25 cellular contexts compared by ENCODE assay signal in genomic region chr9:89975586-89975985, GRCh38.
"Had no signal": no experiment of that assay in that cellular context is flagged by ENCODE, and none has a peak within 500 bp of the region (broad histone marks: within the 10 kb centered on the region; RNA-seq: fewer than 3 reads in every experiment).

No MANE protein-coding gene starts in this region.

- ATAC-seq: activated CD8-positive, alpha-beta T cell treated with anti-CD3 and anti-CD28 coated beads, Interleukin-2, amount 10 ng/mL, durations not matched to agents 7 days and 5 days; foreskin keratinocyte; pancreas; psoas muscle; right lobe of liver; stimulated activated naive B cell treated with anti-CD40 and anti-IgM and Interleukin-4, amounts not matched to agents 10 μg/mL and 1 μg/mL and 100 μg/mL, for 72 hours had no signal

- H3K36me3 ChIP-seq: ascending aorta, brain microvascular endothelial cell, pancreas, right lobe of liver, transverse colon, uterus had no signal

- H3K9me3 ChIP-seq: ascending aorta, pancreas, psoas muscle, right lobe of liver, transverse colon, uterus had no signal

- H3K4me3 ChIP-seq: ascending aorta, hepatocyte, pancreas, psoas muscle, right lobe of liver, transverse colon, uterus had no signal

- H3K27me3 ChIP-seq: ascending aorta, brain microvascular endothelial cell, hepatocyte, pancreas, right lobe of liver, transverse colon, uterus had no signal

- DNase-seq: activated CD4-positive, alpha-beta T cell treated with anti-CD3 and anti-CD28 coated beads for 1 hour; activated CD4-positive, alpha-beta T cell treated with anti-CD3 and anti-CD28 coated beads, Interleukin-2, amount 50 U/mL, for 1 hour; activated CD8-positive, alpha-beta T cell treated with anti-CD3 and anti-CD28 coated beads, Interleukin-2, amount 10 ng/mL, durations not matched to agents 7 days and 5 days; activated gamma-delta T cell treated with Interleukin-2 at 50 U/mL for 16 hours; activated T-cell treated with anti-CD3 and anti-CD28 coated beads, Interleukin-2, amount 50 U/mL, for 1 hour; brain microvascular endothelial cell; central memory CD4-positive, alpha-beta T cell; dermis blood vessel endothelial cell; effector CD8-positive, alpha-beta T cell; erythroblast; foreskin keratinocyte; immature natural killer cell; kidney glomerular epithelial cell; mesenchymal stem cell; nephron progenitor cell; pancreas; psoas muscle; right lobe of liver; stimulated activated CD4-positive, alpha-beta T cell treated with anti-CD3 and anti-CD28 coated beads, Interleukin-2, amount 100 ng/mL, for 48 hours; stimulated activated CD8-positive, alpha-beta memory T cell treated with anti-CD3 and anti-CD28 coated beads, Interleukin-4, amount 100 ng/mL, for 48 hours; stimulated activated naive B cell treated with anti-CD40 and anti-IgM and Interleukin-4, amounts not matched to agents 10 μg/mL and 1 μg/mL and 100 μg/mL, for 72 hours; transverse colon; uterus had no signal

- H3K4me1 ChIP-seq: ascending aorta, foreskin keratinocyte, pancreas, psoas muscle, right lobe of liver, uterus had no signal

- H3K27ac ChIP-seq: ascending aorta, brain microvascular endothelial cell, foreskin keratinocyte, hepatocyte, pancreas, psoas muscle, right lobe of liver, transverse colon, uterus had no signal
